1 cellular context compared by ENCODE assay signal in the genomic region with DNA sequence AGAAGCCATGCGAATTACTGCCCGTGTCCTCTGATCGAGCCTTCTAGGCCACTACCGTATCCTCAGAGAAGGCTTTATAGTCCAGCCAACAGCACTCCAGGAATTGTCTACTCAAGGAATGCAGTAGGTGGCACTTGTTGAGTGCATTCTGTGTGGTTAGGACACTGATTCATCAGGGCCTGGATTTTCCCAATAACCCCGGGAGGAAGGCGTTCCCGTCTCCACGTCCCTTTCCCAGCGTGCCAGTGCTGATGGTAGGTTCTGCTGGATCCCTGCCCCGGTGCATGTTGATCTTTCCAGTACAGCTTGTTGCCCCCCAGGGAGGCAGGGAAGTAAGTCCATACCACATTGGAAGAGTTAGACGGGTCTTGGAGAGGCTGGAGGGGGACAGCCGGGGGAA.
A peak's percentile ranks its signal among the peaks of the same experiment; 100 is the strongest.
TF ChIP-seq lines count a peak whose summit lies in the region.

No MANE protein-coding gene starts in this region.

TF ChIP-seq in HepG2, 621 proteins besides CTCF, POLR2A, EP300 and RAD21 (continued from another document):
- TF ChIP-seq, protein P1, sequence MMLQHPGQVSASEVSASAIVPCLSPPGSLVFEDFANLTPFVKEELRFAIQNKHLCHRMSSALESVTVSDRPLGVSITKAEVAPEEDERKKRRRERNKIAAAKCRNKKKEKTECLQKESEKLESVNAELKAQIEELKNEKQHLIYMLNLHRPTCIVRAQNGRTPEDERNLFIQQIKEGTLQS (CRISPR knock-in tag; IDR thresholded peaks at IDR 0.05): no peak
- no peak for TF ChIP-seq ZNF24 (IDR thresholded peaks at IDR 0.05)
- no peak for TF ChIP-seq ZBTB42 (CRISPR knock-in tag; IDR thresholded peaks at IDR 0.05)
- TF ChIP-seq SMARCE1 (IDR thresholded peaks at IDR 0.05; ENCODE audit: borderline replicate concordance): no peak
- TF ChIP-seq TOE1 (CRISPR knock-in tag; IDR thresholded peaks at IDR 0.05): no peak
- TF ChIP-seq, protein P2, sequence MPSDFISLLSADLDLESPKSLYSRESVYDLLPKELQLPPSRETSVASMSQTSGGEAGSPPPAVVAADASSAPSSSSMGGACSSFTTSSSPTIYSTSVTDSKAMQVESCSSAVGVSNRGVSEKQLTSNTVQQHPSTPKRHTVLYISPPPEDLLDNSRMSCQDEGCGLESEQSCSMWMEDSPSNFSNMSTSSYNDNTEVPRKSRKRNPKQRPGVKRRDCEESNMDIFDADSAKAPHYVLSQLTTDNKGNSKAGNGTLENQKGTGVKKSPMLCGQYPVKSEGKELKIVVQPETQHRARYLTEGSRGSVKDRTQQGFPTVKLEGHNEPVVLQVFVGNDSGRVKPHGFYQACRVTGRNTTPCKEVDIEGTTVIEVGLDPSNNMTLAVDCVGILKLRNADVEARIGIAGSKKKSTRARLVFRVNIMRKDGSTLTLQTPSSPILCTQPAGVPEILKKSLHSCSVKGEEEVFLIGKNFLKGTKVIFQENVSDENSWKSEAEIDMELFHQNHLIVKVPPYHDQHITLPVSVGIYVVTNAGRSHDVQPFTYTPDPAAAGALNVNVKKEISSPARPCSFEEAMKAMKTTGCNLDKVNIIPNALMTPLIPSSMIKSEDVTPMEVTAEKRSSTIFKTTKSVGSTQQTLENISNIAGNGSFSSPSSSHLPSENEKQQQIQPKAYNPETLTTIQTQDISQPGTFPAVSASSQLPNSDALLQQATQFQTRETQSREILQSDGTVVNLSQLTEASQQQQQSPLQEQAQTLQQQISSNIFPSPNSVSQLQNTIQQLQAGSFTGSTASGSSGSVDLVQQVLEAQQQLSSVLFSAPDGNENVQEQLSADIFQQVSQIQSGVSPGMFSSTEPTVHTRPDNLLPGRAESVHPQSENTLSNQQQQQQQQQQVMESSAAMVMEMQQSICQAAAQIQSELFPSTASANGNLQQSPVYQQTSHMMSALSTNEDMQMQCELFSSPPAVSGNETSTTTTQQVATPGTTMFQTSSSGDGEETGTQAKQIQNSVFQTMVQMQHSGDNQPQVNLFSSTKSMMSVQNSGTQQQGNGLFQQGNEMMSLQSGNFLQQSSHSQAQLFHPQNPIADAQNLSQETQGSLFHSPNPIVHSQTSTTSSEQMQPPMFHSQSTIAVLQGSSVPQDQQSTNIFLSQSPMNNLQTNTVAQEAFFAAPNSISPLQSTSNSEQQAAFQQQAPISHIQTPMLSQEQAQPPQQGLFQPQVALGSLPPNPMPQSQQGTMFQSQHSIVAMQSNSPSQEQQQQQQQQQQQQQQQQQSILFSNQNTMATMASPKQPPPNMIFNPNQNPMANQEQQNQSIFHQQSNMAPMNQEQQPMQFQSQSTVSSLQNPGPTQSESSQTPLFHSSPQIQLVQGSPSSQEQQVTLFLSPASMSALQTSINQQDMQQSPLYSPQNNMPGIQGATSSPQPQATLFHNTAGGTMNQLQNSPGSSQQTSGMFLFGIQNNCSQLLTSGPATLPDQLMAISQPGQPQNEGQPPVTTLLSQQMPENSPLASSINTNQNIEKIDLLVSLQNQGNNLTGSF (CRISPR knock-in tag; IDR thresholded peaks at IDR 0.05): no peak
- TF ChIP-seq ZKSCAN8 (CRISPR knock-in tag; IDR thresholded peaks at IDR 0.05; ENCODE audit: borderline replicate concordance): 0 out of 2 replicates have a peak, but pooled peaks have one; percentile 6
- no peak for TF ChIP-seq SCMH1 (CRISPR knock-in tag; IDR thresholded peaks at IDR 0.05; ENCODE audit: borderline replicate concordance)
- TF ChIP-seq HNF4G (IDR thresholded peaks at IDR 0.05; ENCODE audit: borderline replicate concordance, low read depth, low read length): no peak
- TF ChIP-seq HNF4G (CRISPR knock-in tag; IDR thresholded peaks at IDR 0.05; ENCODE audit: borderline replicate concordance, low read depth): no peak
- TF ChIP-seq THYN1 (CRISPR knock-in tag; IDR thresholded peaks at IDR 0.05; ENCODE audit: borderline replicate concordance, low read depth): no peak
- no peak for TF ChIP-seq CHD2 (IDR thresholded peaks at IDR 0.05; ENCODE audit: low read depth, low read length)
- TF ChIP-seq, protein P3, sequence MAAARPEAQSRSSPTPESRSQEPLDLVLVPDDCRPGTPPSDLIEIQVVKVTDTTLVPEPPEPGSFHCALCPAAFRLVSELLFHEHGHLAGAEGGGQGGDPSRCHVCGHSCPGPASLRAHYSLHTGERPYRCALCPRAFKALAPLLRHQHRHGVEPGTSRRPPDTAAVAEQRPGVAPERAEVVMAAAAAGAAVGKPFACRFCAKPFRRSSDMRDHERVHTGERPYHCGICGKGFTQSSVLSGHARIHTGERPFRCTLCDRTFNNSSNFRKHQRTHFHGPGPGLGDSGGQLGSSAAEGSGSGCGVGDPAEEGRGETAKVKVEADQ (CRISPR knock-in tag; IDR thresholded peaks at IDR 0.05; ENCODE audit: borderline replicate concordance): no peak
- TF ChIP-seq, protein P4, sequence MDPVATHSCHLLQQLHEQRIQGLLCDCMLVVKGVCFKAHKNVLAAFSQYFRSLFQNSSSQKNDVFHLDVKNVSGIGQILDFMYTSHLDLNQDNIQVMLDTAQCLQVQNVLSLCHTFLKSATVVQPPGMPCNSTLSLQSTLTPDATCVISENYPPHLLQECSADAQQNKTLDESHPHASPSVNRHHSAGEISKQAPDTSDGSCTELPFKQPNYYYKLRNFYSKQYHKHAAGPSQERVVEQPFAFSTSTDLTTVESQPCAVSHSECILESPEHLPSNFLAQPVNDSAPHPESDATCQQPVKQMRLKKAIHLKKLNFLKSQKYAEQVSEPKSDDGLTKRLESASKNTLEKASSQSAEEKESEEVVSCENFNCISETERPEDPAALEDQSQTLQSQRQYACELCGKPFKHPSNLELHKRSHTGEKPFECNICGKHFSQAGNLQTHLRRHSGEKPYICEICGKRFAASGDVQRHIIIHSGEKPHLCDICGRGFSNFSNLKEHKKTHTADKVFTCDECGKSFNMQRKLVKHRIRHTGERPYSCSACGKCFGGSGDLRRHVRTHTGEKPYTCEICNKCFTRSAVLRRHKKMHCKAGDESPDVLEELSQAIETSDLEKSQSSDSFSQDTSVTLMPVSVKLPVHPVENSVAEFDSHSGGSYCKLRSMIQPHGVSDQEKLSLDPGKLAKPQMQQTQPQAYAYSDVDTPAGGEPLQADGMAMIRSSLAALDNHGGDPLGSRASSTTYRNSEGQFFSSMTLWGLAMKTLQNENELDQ (CRISPR knock-in tag; IDR thresholded peaks at IDR 0.05; ENCODE audit: borderline replicate concordance): no peak
- no peak for TF ChIP-seq TARDBP (CRISPR knock-in tag; IDR thresholded peaks at IDR 0.05)
- TF ChIP-seq GPN1 (CRISPR knock-in tag; IDR thresholded peaks at IDR 0.05; ENCODE audit: borderline replicate concordance): no peak
- TF ChIP-seq HNRNPK (IDR thresholded peaks at IDR 0.05; ENCODE audit: low read depth, low read length, poor library complexity, severe bottlenecking): no peak
- TF ChIP-seq, protein P5, sequence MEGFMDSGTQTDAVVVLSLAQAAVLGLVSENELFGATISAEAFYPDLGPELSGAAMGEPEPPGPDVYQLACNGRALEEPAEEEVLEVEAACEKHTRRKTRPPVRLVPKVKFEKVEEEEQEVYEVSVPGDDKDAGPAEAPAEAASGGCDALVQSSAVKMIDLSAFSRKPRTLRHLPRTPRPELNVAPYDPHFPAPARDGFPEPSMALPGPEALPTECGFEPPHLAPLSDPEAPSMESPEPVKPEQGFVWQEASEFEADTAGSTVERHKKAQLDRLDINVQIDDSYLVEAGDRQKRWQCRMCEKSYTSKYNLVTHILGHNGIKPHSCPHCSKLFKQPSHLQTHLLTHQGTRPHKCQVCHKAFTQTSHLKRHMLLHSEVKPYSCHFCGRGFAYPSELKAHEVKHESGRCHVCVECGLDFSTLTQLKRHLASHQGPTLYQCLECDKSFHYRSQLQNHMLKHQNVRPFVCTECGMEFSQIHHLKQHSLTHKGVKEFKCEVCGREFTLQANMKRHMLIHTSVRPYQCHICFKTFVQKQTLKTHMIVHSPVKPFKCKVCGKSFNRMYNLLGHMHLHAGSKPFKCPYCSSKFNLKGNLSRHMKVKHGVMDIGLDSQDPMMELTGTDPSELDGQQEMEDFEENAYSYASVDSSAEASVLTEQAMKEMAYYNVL (CRISPR knock-in tag; IDR thresholded peaks at IDR 0.05; ENCODE audit: borderline replicate concordance): 0 out of 2 replicates have a peak, but pooled peaks have one; percentile 13
- TF ChIP-seq ZNF510 (CRISPR knock-in tag; IDR thresholded peaks at IDR 0.05; ENCODE audit: low read depth): no peak
- TF ChIP-seq, protein P6, sequence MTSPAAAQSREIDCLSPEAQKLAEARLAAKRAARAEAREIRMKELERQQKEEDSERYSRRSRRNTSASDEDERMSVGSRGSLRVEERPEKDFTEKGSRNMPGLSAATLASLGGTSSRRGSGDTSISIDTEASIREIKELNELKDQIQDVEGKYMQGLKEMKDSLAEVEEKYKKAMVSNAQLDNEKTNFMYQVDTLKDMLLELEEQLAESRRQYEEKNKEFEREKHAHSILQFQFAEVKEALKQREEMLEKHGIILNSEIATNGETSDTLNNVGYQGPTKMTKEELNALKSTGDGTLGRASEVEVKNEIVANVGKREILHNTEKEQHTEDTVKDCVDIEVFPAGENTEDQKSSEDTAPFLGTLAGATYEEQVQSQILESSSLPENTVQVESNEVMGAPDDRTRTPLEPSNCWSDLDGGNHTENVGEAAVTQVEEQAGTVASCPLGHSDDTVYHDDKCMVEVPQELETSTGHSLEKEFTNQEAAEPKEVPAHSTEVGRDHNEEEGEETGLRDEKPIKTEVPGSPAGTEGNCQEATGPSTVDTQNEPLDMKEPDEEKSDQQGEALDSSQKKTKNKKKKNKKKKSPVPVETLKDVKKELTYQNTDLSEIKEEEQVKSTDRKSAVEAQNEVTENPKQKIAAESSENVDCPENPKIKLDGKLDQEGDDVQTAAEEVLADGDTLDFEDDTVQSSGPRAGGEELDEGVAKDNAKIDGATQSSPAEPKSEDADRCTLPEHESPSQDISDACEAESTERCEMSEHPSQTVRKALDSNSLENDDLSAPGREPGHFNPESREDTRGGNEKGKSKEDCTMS (CRISPR knock-in tag; conservative IDR thresholded peaks at IDR 0.05): no peak
- TF ChIP-seq SIN3A (IDR thresholded peaks at IDR 0.05; ENCODE audit: borderline replicate concordance, low read depth, low read length): no peak
- no peak for TF ChIP-seq KDM2A (CRISPR knock-in tag; IDR thresholded peaks at IDR 0.05; ENCODE audit: borderline replicate concordance, low read depth)
- no peak for TF ChIP-seq ZNF614 (CRISPR knock-in tag; IDR thresholded peaks at IDR 0.05; ENCODE audit: borderline replicate concordance)
- peak; percentile 11; the same call in 1 of the 2 replicates for TF ChIP-seq ZNF768 (CRISPR knock-in tag; IDR thresholded peaks at IDR 0.05)
